ENCODE assay signal across 3 cellular contexts in genomic region chr19:33662391-33662790, GRCh38.
TF ChIP-seq lines count a peak whose summit lies in the region.

No MANE protein-coding gene starts in this region.

TF ChIP-seq in HEK293, 187 proteins besides CTCF, POLR2A, EP300 and RAD21 (continued from another document):
- no peak for TF ChIP-seq IKZF3 (tag by site-specific recombination; IDR thresholded peaks at IDR 0.05)

TF ChIP-seq in H1, 55 proteins besides CTCF, POLR2A, EP300 and RAD21:
- TF ChIP-seq USF2 (IDR thresholded peaks at IDR 0.05; ENCODE audit: low read length): no peak

TF ChIP-seq in SK-N-SH treated with all-trans-retinoic acid at 6 μM for 48 hours, 23 proteins besides CTCF, POLR2A, EP300 and RAD21 (continued from another document):
- TF ChIP-seq POU6F1 (CRISPR knock-in tag; IDR thresholded peaks at IDR 0.05; ENCODE audit: borderline replicate concordance, low read depth): no peak
- no peak for TF ChIP-seq ZNF8 (CRISPR knock-in tag; IDR thresholded peaks at IDR 0.05)
- TF ChIP-seq PPARA (CRISPR knock-in tag; IDR thresholded peaks at IDR 0.05; ENCODE audit: borderline replicate concordance): no peak
- no peak for TF ChIP-seq BACH2 (CRISPR knock-in tag; IDR thresholded peaks at IDR 0.05; ENCODE audit: borderline replicate concordance)
- TF ChIP-seq TSHZ2 (CRISPR knock-in tag; IDR thresholded peaks at IDR 0.05): no peak
- no peak for TF ChIP-seq ZFP30 (CRISPR knock-in tag; IDR thresholded peaks at IDR 0.05)
- no peak for TF ChIP-seq GLIS3 (CRISPR knock-in tag; IDR thresholded peaks at IDR 0.05)
TF ChIP-seq in SK-N-SH treated with all-trans-retinoic acid at 6 μM for 48 hours: peak in this region for 0.
